ENCODE assay signal across 8 cellular contexts in the genomic region with DNA sequence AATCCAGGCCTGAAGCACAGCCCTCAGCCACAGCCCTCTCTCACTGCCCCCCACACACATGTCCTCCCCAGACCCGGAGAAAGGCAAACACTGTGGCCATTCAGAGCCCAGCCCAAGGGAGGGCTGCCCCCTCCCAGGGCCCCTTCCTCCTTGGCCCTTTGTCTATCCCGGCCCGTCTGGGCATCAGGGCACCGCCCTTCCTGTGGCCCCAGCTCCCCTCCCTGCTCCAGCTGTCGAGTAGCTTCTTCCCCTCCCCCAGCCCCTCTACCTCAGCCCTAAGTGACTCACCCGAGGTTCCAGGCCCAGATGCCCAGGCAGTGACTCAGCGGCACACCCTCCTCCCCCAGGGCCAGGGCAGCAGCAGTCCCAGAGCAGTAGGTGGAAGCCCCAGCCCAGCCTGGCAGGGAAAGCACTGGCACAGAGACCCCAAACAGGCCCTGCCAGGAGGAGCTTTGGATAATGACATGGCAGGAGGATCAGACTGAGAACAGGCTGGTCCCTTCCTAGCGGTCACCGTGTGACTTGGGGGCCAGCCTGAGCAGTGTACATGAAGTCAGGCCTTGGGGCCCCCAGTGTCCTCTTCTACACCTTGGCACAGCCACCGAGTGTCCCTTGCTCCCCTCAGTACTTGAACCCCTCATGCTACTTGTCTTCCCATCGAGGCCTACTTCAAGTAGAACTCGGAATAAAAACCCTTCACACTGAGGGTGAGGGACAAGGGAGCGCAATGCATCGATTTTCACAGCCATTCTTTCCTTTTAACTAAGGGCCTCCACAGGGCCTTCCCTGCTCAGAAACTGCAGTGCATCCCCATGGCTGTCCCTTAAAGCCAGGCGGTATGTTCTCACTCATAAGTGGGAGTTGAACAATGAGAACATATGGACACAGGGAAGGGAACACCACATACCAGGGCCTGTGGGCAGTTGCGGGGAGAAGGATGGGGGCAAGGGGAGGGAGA. TPM values are rescaled to one million over a fixed set of nuclear protein-coding genes. Genes with fewer than 3 reads are reported as not detected.
DNase-seq lines count a peak whose midpoint lies in the region; ATAC-seq and TF ChIP-seq lines count a peak whose summit lies in the region.

No MANE protein-coding gene starts in this region.

- H3K27me3 ChIP-seq in DND-41 (ENCODE audit: insufficient read depth, low read length, poor library complexity) (no peaks in the 10 kb centered on the region), HUES6 (ENCODE audit: control insufficient read depth, insufficient read depth, low read length) (no peaks in the 10 kb centered on the region)

- H3K4me2 ChIP-seq in DND-41 (ENCODE audit: insufficient read depth, low read length) = no peak overlapping the region

- peaks cover 44% of the 10 kb centered on the region for H3K4me1 Mint-ChIP-seq in activated naive CD4-positive, alpha-beta T cell treated with anti-CD3 and anti-CD28 coated beads for 36 hours (ENCODE audit: low read depth)

- H3K4me3 ChIP-seq in DND-41 (ENCODE audit: low read depth in 1 of 2, low read length in 2 of 2) (no peak overlapping the region), HUES6 (ENCODE audit: low read depth, low read length) (peak overlapping the region; percentile 28; the same call in 1 of the 2 replicates), SK-N-MC (no peak overlapping the region)

- intact Hi-C loops in activated naive CD4-positive, alpha-beta T cell treated with anti-CD3 and anti-CD28 coated beads for 36 hours (cut with micrococcal nuclease) = loop anchor here (1.0 to 5.0 kb wide), 2 partner anchors 21 to 161 kb away; a partner anchor contains a TSS

- no peak overlapping the region; the same call in 1 of the 2 replicates for H3K27ac ChIP-seq in DND-41 (ENCODE audit: low read length)
- peak overlapping the region; percentile 80; the same call in 1 of the 2 replicates for H3K27ac ChIP-seq in HUES6 (ENCODE audit: low read depth, low read length)
- peak overlapping the region; percentile 64; the same call in 1 of the 2 replicates for H3K27ac ChIP-seq in SK-N-MC
- peak overlapping the region; percentile 63 for H3K27ac ChIP-seq in temporal lobe (ENCODE audit: low read depth, low read length)

- no peaks in the 10 kb centered on the region for H3K36me3 ChIP-seq in DND-41 (ENCODE audit: insufficient read depth, low read length)
- no peaks in the 10 kb centered on the region for H3K36me3 ChIP-seq in HUES6 (ENCODE audit: control insufficient read depth, insufficient read depth, low read length)
- H3K36me3 ChIP-seq in SK-N-MC (ENCODE audit: insufficient read depth, low read length) = no peaks in the 10 kb centered on the region

- H3K9me3 ChIP-seq in DND-41 (ENCODE audit: insufficient read depth, low read length, severe bottlenecking) (no peaks in the 10 kb centered on the region), HUES6 (ENCODE audit: control insufficient read depth, insufficient read depth, low read depth, low read length) (no peaks in the 10 kb centered on the region), SK-N-MC (ENCODE audit: low read depth, low read length) (no peaks in the 10 kb centered on the region)

- no peaks in the 10 kb centered on the region for H3K79me2 ChIP-seq in DND-41 (ENCODE audit: insufficient read depth, low read length)

- H3K27ac Mint-ChIP-seq in activated naive CD4-positive, alpha-beta T cell treated with anti-CD3 and anti-CD28 coated beads for 36 hours = peak overlapping the region; percentile 86

- H3K36me3 Mint-ChIP-seq in activated naive CD4-positive, alpha-beta T cell treated with anti-CD3 and anti-CD28 coated beads for 36 hours (ENCODE audit: low read depth) = no peaks in the 10 kb centered on the region

- H3K27me3 Mint-ChIP-seq in activated naive CD4-positive, alpha-beta T cell treated with anti-CD3 and anti-CD28 coated beads for 36 hours (ENCODE audit: low read depth) = no peaks in the 10 kb centered on the region

- ATAC-seq in DND-41 (ENCODE audit: insufficient read depth, low read depth) = peak; percentile 86
- peak; percentile 84 for ATAC-seq in omental fat pad (ENCODE audit: low FRiP score)
- no peak for ATAC-seq in GM18870 (IDR thresholded peaks at IDR 0.05; ENCODE audit: unreplicated experiment)

- no peak for TF ChIP-seq CTCF in DND-41 (IDR thresholded peaks at IDR 0.05; ENCODE audit: borderline replicate concordance, extremely low read depth, low read length, poor library complexity, severe bottlenecking)
- no peak for TF ChIP-seq CTCF in omental fat pad (IDR thresholded peaks at IDR 0.05)

- H3K4me3 Mint-ChIP-seq in activated naive CD4-positive, alpha-beta T cell treated with anti-CD3 and anti-CD28 coated beads for 36 hours = peak overlapping the region; percentile 32

- H2AFZ ChIP-seq in DND-41 (ENCODE audit: low read depth, low read length) = no peak overlapping the region

- H3K9me3 Mint-ChIP-seq in activated naive CD4-positive, alpha-beta T cell treated with anti-CD3 and anti-CD28 coated beads for 36 hours = no peaks in the 10 kb centered on the region

- H3K9ac ChIP-seq in DND-41 (ENCODE audit: low read depth, low read length) (no peak overlapping the region), HUES6 (ENCODE audit: low read length) (peak overlapping the region; percentile 89), SK-N-MC (ENCODE audit: insufficient read length) (no peak overlapping the region)

- peaks cover 14% of the 10 kb centered on the region for H3K4me1 ChIP-seq in DND-41 (ENCODE audit: insufficient read depth, low read length)
- peaks cover 44% of the 10 kb centered on the region for H3K4me1 ChIP-seq in HUES6 (ENCODE audit: control insufficient read depth, insufficient read depth, low read length)

- no peaks in the 10 kb centered on the region for H4K20me1 ChIP-seq in DND-41 (ENCODE audit: insufficient read depth, low read length)

- CTCF ChIA-PET in activated naive CD4-positive, alpha-beta T cell treated with anti-CD3 and anti-CD28 coated beads for 36 hours (lab: Charles Lee) = interaction anchor here (0.5 to 6.0 kb wide), 8 partner anchors 16 to 203 kb away, joined by 3 to 44 read pairs (median 5); a partner anchor contains a TSS

- peak; percentile 77 for DNase-seq in DND-41
- no peak for DNase-seq in SK-N-MC (ENCODE audit: low read depth, low spot score)
- DNase-seq in activated naive CD4-positive, alpha-beta T cell treated with anti-CD3 and anti-CD28 coated beads for 36 hours = peak; percentile 96
- DNase-seq in foreskin melanocyte = peak; percentile 96
- DNase-seq in omental fat pad (ENCODE audit: low spot score) = peak; percentile 91

RNA-seq across cellular contexts. Expression of a gene that starts 1.0 kb away (rescaled TPM):
- under 1 TPM; 0.74 to 0.77 TPM for total RNA-seq in activated naive CD4-positive, alpha-beta T cell treated with anti-CD3 and anti-CD28 coated beads for 36 hours
- total RNA-seq in omental fat pad (1 to 10 TPM in 2 of 4 donors, not detected in 2; 1.3 to 6.5 TPM), temporal lobe (not detected)

RNA-seq across cellular contexts. Expression of a gene that starts 17.6 kb away (rescaled TPM):
- not detected for total RNA-seq in activated naive CD4-positive, alpha-beta T cell treated with anti-CD3 and anti-CD28 coated beads for 36 hours
- total RNA-seq in omental fat pad (1 to 10 TPM in 3 of 4 donors, not detected in 1; 1.7 to 3.2 (median 2.7) TPM), temporal lobe (not detected)

RNA-seq across cellular contexts. Expression of a gene that starts 21.1 kb away (rescaled TPM):
- 10 to 100 TPM; 36.5 to 37.9 TPM for total RNA-seq in activated naive CD4-positive, alpha-beta T cell treated with anti-CD3 and anti-CD28 coated beads for 36 hours
- total RNA-seq in omental fat pad (100 to 1,000 TPM; 323 to 723 (median 337) TPM), temporal lobe (0.98 TPM)

RNA-seq across cellular contexts. Expression of a gene that starts 26.0 kb away (rescaled TPM):
- total RNA-seq in activated naive CD4-positive, alpha-beta T cell treated with anti-CD3 and anti-CD28 coated beads for 36 hours = under 1 TPM; 0.89 to 0.93 TPM
- not detected for total RNA-seq in omental fat pad
- total RNA-seq in temporal lobe = not detected

RNA-seq across cellular contexts. Expression of a gene that starts 30.9 kb away (rescaled TPM):
- 100 to 1,000 TPM; 200 to 204 TPM for total RNA-seq in activated naive CD4-positive, alpha-beta T cell treated with anti-CD3 and anti-CD28 coated beads for 36 hours
- 100 to 1,000 TPM; 315 to 566 (median 427) TPM for total RNA-seq in omental fat pad
- total RNA-seq in temporal lobe = 8.1 TPM

Comparison
In these comparisons a context has a peak if more than half of its experiments do, and no peak if none do; other contexts are left out.
1. RNA of a gene that starts 21.1 kb away (total RNA-seq): 323 to 723 TPM in omental fat pad and 36.5 to 37.9 TPM in activated naive CD4-positive, alpha-beta T cell treated with anti-CD3 and anti-CD28 coated beads for 36 hours; 0.98 TPM in temporal lobe (single experiment); every median in the first group is over 10 times any median in the second.